1 cellular context compared by ENCODE assay signal in the genomic region with DNA sequence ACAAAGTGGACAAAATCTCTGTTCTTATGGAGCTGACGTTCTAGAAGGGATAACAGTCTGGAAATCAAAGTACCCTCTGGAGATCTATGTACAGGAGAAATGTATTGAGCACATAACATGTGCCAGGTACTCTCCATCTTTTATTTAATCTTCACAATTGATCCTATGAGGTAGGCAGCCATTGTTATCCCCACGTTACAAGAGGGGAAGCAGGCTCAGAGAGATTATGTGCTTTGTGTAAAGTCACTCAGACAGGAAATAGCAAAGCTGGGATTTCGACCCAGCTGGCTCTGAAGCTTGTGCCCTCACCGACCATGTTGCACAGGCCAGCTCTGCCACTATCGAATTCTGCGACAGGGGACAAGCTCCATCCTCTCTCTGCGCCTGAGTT.
TF ChIP-seq lines count a peak whose summit lies in the region.

No MANE protein-coding gene starts in this region.

TF ChIP-seq in IMR-90, 13 proteins besides CTCF, POLR2A, EP300 and RAD21:
- TF ChIP-seq SMC3 (IDR thresholded peaks at IDR 0.05; ENCODE audit: low read depth, low read length) (no peak), MAZ (IDR thresholded peaks at IDR 0.05; ENCODE audit: borderline replicate concordance, low read depth, low read length) (no peak), MXI1 (IDR thresholded peaks at IDR 0.05; ENCODE audit: borderline replicate concordance, low read depth, low read length) (no peak), MAFK (IDR thresholded peaks at IDR 0.05; ENCODE audit: low read depth, low read length) (no peak), FOS (IDR thresholded peaks at IDR 0.05; ENCODE audit: low read depth, low read length) (no peak), CEBPB (IDR thresholded peaks at IDR 0.05; ENCODE audit: low read depth, low read length) (no peak), RCOR1 (IDR thresholded peaks at IDR 0.05; ENCODE audit: insufficient replicate concordance, low read length) (no peak), BHLHE40 (IDR thresholded peaks at IDR 0.05; ENCODE audit: low read depth, low read length) (no peak), NFE2L2 (IDR thresholded peaks at IDR 0.05; ENCODE audit: low read depth, low read length) (no peak), RFX5 (IDR thresholded peaks at IDR 0.05; ENCODE audit: low read depth, low read length) (no peak), CHD1 (IDR thresholded peaks at IDR 0.05; ENCODE audit: low read depth, low read length) (no peak)
- TF ChIP-seq, protein P1, sequence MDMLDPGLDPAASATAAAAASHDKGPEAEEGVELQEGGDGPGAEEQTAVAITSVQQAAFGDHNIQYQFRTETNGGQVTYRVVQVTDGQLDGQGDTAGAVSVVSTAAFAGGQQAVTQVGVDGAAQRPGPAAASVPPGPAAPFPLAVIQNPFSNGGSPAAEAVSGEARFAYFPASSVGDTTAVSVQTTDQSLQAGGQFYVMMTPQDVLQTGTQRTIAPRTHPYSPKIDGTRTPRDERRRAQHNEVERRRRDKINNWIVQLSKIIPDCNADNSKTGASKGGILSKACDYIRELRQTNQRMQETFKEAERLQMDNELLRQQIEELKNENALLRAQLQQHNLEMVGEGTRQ (IDR thresholded peaks at IDR 0.05; ENCODE audit: low read depth, low read length) = no peak
- TF ChIP-seq, protein P2, sequence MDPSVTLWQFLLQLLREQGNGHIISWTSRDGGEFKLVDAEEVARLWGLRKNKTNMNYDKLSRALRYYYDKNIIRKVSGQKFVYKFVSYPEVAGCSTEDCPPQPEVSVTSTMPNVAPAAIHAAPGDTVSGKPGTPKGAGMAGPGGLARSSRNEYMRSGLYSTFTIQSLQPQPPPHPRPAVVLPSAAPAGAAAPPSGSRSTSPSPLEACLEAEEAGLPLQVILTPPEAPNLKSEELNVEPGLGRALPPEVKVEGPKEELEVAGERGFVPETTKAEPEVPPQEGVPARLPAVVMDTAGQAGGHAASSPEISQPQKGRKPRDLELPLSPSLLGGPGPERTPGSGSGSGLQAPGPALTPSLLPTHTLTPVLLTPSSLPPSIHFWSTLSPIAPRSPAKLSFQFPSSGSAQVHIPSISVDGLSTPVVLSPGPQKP (IDR thresholded peaks at IDR 0.05; ENCODE audit: borderline replicate concordance, low read depth, low read length) = no peak
TF ChIP-seq in IMR-90: peak in this region for 0.
